14 cellular contexts compared by ENCODE assay signal in the genomic region with DNA sequence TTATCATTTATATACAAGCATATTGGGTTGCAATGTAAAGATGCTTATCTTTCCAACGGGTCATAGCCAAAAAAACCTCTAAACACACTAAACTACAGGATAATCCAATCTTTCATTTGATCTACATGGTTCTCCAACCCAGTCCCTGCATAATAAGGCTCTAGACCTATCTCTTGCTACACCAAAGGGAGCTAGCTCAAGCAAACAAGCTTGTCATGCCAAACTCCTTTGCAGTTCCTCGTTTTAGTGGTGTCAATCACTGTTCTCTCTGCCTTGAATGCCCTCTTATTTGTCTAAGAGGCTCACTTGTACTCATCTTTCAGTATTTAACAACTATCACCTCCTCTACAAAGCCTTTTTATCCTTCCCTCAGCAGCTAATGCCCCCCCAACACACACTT. TPM values are rescaled to one million over a fixed set of nuclear protein-coding genes. Genes with fewer than 3 reads are reported as not detected.
DNase-seq lines count a peak whose midpoint lies in the region; ATAC-seq and TF ChIP-seq lines count a peak whose summit lies in the region.
"Had no signal": no experiment of that assay in that cellular context is flagged by ENCODE, and none has a peak within 500 bp of the region (broad histone marks: within the 10 kb centered on the region; RNA-seq: fewer than 3 reads in every experiment).

No MANE protein-coding gene starts in this region.

- peaks cover 14% of the 10 kb centered on the region for H3K27me3 Mint-ChIP-seq in T-helper 2 cell treated with Interferon-gamma antibody and Interleukin-4, amounts not matched to agents 5 μg/mL and 100 μg/mL, for 36 hours (ENCODE audit: low read depth)

- in situ Hi-C loops in transverse colon (cut with MboI; ENCODE audit: low pct_ligation_motif_present in 1 of 4, low pct_unique_long_range_greater_than_20kb in 1 of 4, low sequenced_read_pairs in 3 of 4) = no loop called here

- no peak overlapping the region for H3K4me3 ChIP-seq in transverse colon
- no peak overlapping the region for H3K4me3 ChIP-seq in body of pancreas
- H3K4me3 ChIP-seq: lung, Peyer's patch had no signal

- H3K4me3 Mint-ChIP-seq in T-helper 2 cell treated with Interferon-gamma antibody and Interleukin-4, amounts not matched to agents 5 μg/mL and 100 μg/mL, for 36 hours = no peak overlapping the region
- H3K4me3 Mint-ChIP-seq: activated CD4-positive, alpha-beta memory T cell treated with anti-CD3 and anti-CD28 coated beads for 36 hours had no signal

- no peak overlapping the region for H3K27ac ChIP-seq in transverse colon
- H3K27ac ChIP-seq in body of pancreas = no peak overlapping the region
- H3K27ac ChIP-seq: Peyer's patch had no signal

- H3K27ac Mint-ChIP-seq in T-helper 2 cell treated with Interferon-gamma antibody and Interleukin-4, amounts not matched to agents 5 μg/mL and 100 μg/mL, for 36 hours = no peak overlapping the region
- H3K27ac Mint-ChIP-seq: activated CD4-positive, alpha-beta memory T cell treated with anti-CD3 and anti-CD28 coated beads for 36 hours; CD14-positive monocyte had no signal

- 27 to 43% methylated on average over 2 of the region's 2 CpGs for WGBS in transverse colon (ENCODE audit: low coverage in 1 of 2), 2 donors
- WGBS in body of pancreas, 2 donors = 18 to 36% methylated on average over 2 of the region's 2 CpGs

- H3K36me3 Mint-ChIP-seq in T-helper 2 cell treated with Interferon-gamma antibody and Interleukin-4, amounts not matched to agents 5 μg/mL and 100 μg/mL, for 36 hours (ENCODE audit: low read depth) = no peaks in the 10 kb centered on the region
- H3K36me3 Mint-ChIP-seq: activated CD4-positive, alpha-beta memory T cell treated with anti-CD3 and anti-CD28 coated beads for 36 hours had no signal

- POLR2A ChIA-PET in HEK293T (lab: Yijun Ruan, JAX) = interaction anchor here (0.8 to 1.8 kb wide), 2 partner anchors 20 to 103 kb away, joined by 3 to 5 read pairs; no protein-coding TSS in a partner anchor

- H3K4me1 ChIP-seq in transverse colon (peaks cover 0 to 15% (median 9%) of the 10 kb centered on the region in 4 donors), body of pancreas (peaks cover 2% of the 10 kb centered on the region)

- TF ChIP-seq POLR2A in transverse colon (IDR thresholded peaks at IDR 0.05) = no peak
- TF ChIP-seq POLR2A in body of pancreas (IDR thresholded peaks at IDR 0.05) = no peak

- no peak for TF ChIP-seq EP300 in transverse colon (IDR thresholded peaks at IDR 0.05; ENCODE audit: low read depth)

- peak; percentile 36 for ATAC-seq in Right ventricle myocardium superior (ENCODE audit: poor library complexity)
- ATAC-seq in body of pancreas = no peak
- ATAC-seq: stimulated activated naive CD8-positive, alpha-beta T cell treated with anti-CD3 and anti-CD28 coated beads, Interleukin-15, Interleukin-2, amounts not matched to agents 100 U/mL and 50 U/mL, for 24 hours had no signal

- H3K27me3 ChIP-seq in transverse colon = peaks cover 31% of the 10 kb centered on the region
- H3K27me3 ChIP-seq in body of pancreas = no peaks in the 10 kb centered on the region

- no peaks in the 10 kb centered on the region for H3K36me3 ChIP-seq in transverse colon
- no peaks in the 10 kb centered on the region for H3K36me3 ChIP-seq in body of pancreas (replicated peaks in 1 of 2; ENCODE audit: insufficient read depth in 1 of 2, low read depth in 2 of 2)
- H3K36me3 ChIP-seq: Peyer's patch had no signal

- intact Hi-C loops in Right ventricle myocardium superior (cut with DNase I) (no loop called here), transverse colon (cut with DNase I; ENCODE audit: low total_unique reads) (no loop called here), body of pancreas (cut with DNase I) (no loop called here)

- DNase-seq in CD1c-positive myeloid dendritic cell (ENCODE audit: extremely low spot score) (peak; percentile 23), HEK293T (ENCODE audit: extremely low spot score) (no peak), NCI-H510A (lab: John Stamatoyannopoulos, UW) (peak; percentile 24), Right ventricle myocardium superior (no peak), transverse colon (no peak), amniotic stem cell (lab: John Stamatoyannopoulos, UW) (no peak), body of pancreas (no peak)
- no peak for DNase-seq in T-helper 2 cell treated with Interferon-gamma antibody and Interleukin-4, amounts not matched to agents 5 μg/mL and 100 μg/mL, for 36 hours (ENCODE audit: low spot score)
- DNase-seq: activated CD4-positive, alpha-beta memory T cell treated with anti-CD3 and anti-CD28 coated beads for 36 hours; NCI-H2171 treated with DMSO at 0.1 percent for 48 hours; Peyer's patch; stimulated activated naive CD8-positive, alpha-beta T cell treated with anti-CD3 and anti-CD28 coated beads, Interleukin-15, Interleukin-2, amounts not matched to agents 100 U/mL and 50 U/mL, for 24 hours had no signal

- peaks cover 42% of the 10 kb centered on the region for H3K4me1 Mint-ChIP-seq in T-helper 2 cell treated with Interferon-gamma antibody and Interleukin-4, amounts not matched to agents 5 μg/mL and 100 μg/mL, for 36 hours (ENCODE audit: low read depth)

- no peaks in the 10 kb centered on the region for H3K9me3 Mint-ChIP-seq in T-helper 2 cell treated with Interferon-gamma antibody and Interleukin-4, amounts not matched to agents 5 μg/mL and 100 μg/mL, for 36 hours
- H3K9me3 Mint-ChIP-seq: activated CD4-positive, alpha-beta memory T cell treated with anti-CD3 and anti-CD28 coated beads for 36 hours had no signal

- CTCF ChIA-PET in HEK293T (lab: Yijun Ruan, JAX) = interaction anchor here (0.6 to 1.2 kb wide), 2 partner anchors 103 to 375 kb away, joined by 3 read pairs; no protein-coding TSS in a partner anchor

- TF ChIP-seq CTCF in transverse colon (IDR thresholded peaks at IDR 0.05) = no peak
- no peak for TF ChIP-seq CTCF in body of pancreas (IDR thresholded peaks at IDR 0.05)

- H3K9me3 ChIP-seq in transverse colon (no peaks in the 10 kb centered on the region), body of pancreas (no peaks in the 10 kb centered on the region)
- H3K9me3 ChIP-seq: Peyer's patch had no signal

TF ChIP-seq in HEK293T, 16 proteins besides CTCF, POLR2A, EP300 and RAD21:
- TF ChIP-seq, protein P1, sequence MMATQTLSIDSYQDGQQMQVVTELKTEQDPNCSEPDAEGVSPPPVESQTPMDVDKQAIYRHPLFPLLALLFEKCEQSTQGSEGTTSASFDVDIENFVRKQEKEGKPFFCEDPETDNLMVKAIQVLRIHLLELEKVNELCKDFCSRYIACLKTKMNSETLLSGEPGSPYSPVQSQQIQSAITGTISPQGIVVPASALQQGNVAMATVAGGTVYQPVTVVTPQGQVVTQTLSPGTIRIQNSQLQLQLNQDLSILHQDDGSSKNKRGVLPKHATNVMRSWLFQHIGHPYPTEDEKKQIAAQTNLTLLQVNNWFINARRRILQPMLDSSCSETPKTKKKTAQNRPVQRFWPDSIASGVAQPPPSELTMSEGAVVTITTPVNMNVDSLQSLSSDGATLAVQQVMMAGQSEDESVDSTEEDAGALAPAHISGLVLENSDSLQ (IDR thresholded peaks at IDR 0.05) = peak; percentile 95
- TF ChIP-seq L3MBTL2 (conservative IDR thresholded peaks at IDR 0.05) = no peak
TF ChIP-seq in HEK293T: peak in this region for 1.

RNA-seq across cellular contexts. Expression of a gene that starts 5.6 kb away (rescaled TPM):
- total RNA-seq in Right ventricle myocardium superior (52.6 TPM), transverse colon (10 to 100 TPM in 1 of 4 donors, 1 to 10 TPM in 2, not detected in 1; 3.3 to 73.2 (median 4.0) TPM), body of pancreas (10 to 100 TPM in 1 of 2 donors, 1 to 10 TPM in 1; 1.6 to 11.9 TPM)

Comparison
In these comparisons a context has a peak if more than half of its experiments do, and no peak if none do; other contexts are left out.
1. DNase-seq: peak in CD1c-positive myeloid dendritic cell (single experiment) and NCI-H510A (single experiment); none in HEK293T (single experiment), Right ventricle myocardium superior (single experiment), T-helper 2 cell treated with Interferon-gamma antibody and Interleukin-4, amounts not matched to agents 5 μg/mL and 100 μg/mL, for 36 hours (single experiment), transverse colon (single experiment), amniotic stem cell (single experiment) and body of pancreas (0 of 4).